16 cellular contexts compared by ENCODE assay signal in genomic region chr5:171646338-171647042, GRCh38.
DNase-seq lines count a peak whose midpoint lies in the region; ATAC-seq and TF ChIP-seq lines count a peak whose summit lies in the region.
"Had no signal": no experiment of that assay in that cellular context is flagged by ENCODE, and none has a peak within 500 bp of the region (broad histone marks: within the 10 kb centered on the region; RNA-seq: fewer than 3 reads in every experiment).

No MANE protein-coding gene starts in this region.

- H3K27ac ChIP-seq in gastrocnemius medialis = no peak overlapping the region
- H3K27ac ChIP-seq: Peyer's patch had no signal

- in situ Hi-C loops in gastrocnemius medialis (cut with MboI; ENCODE audit: low sequenced_read_pairs in 4 of 4) = no loop called here

- no peak for TF ChIP-seq POLR2A in gastrocnemius medialis (IDR thresholded peaks at IDR 0.05)

- no peaks in the 10 kb centered on the region for H3K36me3 ChIP-seq in gastrocnemius medialis
- H3K36me3 ChIP-seq: Peyer's patch had no signal

- peaks cover 79% of the 10 kb centered on the region for H3K4me1 Mint-ChIP-seq in brain
- H3K4me1 Mint-ChIP-seq in stimulated activated memory B cell treated with anti-CD40 and anti-IgM and Interleukin-4, amounts not matched to agents 10 μg/mL and 1 μg/mL and 100 μg/mL, for 72 hours = no peaks in the 10 kb centered on the region

- ATAC-seq in HG02870 (IDR thresholded peaks at IDR 0.05; ENCODE audit: unreplicated experiment) = no peak
- ATAC-seq in stimulated activated memory B cell treated with anti-CD40 and anti-IgM and Interleukin-4, amounts not matched to agents 10 μg/mL and 1 μg/mL and 100 μg/mL, for 72 hours = no peak
- ATAC-seq in gastrocnemius medialis = no peak

- H3K4me1 ChIP-seq in gastrocnemius medialis = no peaks in the 10 kb centered on the region
- H3K4me1 ChIP-seq: Peyer's patch had no signal

- H3K9me3 Mint-ChIP-seq in brain = peaks cover 0 to 2% (median 0%) of the 10 kb centered on the region in 5 experiments
- no peaks in the 10 kb centered on the region for H3K9me3 Mint-ChIP-seq in stimulated activated memory B cell treated with anti-CD40 and anti-IgM and Interleukin-4, amounts not matched to agents 10 μg/mL and 1 μg/mL and 100 μg/mL, for 72 hours
- H3K9me3 Mint-ChIP-seq: CD14-positive monocyte, IgD-negative memory B cell had no signal

- H3K9me3 ChIP-seq in gastrocnemius medialis = no peaks in the 10 kb centered on the region
- H3K9me3 ChIP-seq: Peyer's patch, SK-N-SH had no signal

- intact Hi-C loops in gastrocnemius medialis (cut with DNase I; ENCODE audit: low total_unique reads) = no loop called here

- no peak overlapping the region for H3K4me3 ChIP-seq in gastrocnemius medialis
- H3K4me3 ChIP-seq: Peyer's patch had no signal

- no peak for TF ChIP-seq CTCF in brain (conservative IDR thresholded peaks at IDR 0.05)
- no peak for TF ChIP-seq CTCF in gastrocnemius medialis (IDR thresholded peaks at IDR 0.05 in 4 of 5, conservative IDR thresholded peaks at IDR 0.05 in 1 of 5)

- H3K36me3 Mint-ChIP-seq in brain = no peaks in the 10 kb centered on the region
- no peaks in the 10 kb centered on the region for H3K36me3 Mint-ChIP-seq in stimulated activated memory B cell treated with anti-CD40 and anti-IgM and Interleukin-4, amounts not matched to agents 10 μg/mL and 1 μg/mL and 100 μg/mL, for 72 hours
- H3K36me3 Mint-ChIP-seq: CD14-positive monocyte had no signal

- peak; percentile 16 to 78 for DNase-seq in NCI-H524 (lab: John Stamatoyannopoulos, UW)
- DNase-seq in NCI-H524 treated with DMSO at 0.1 percent for 48 hours (lab: John Stamatoyannopoulos, UW) = no peak
- DNase-seq in NCI-H69 (lab: John Stamatoyannopoulos, UW) = peak; percentile 41
- peak; percentile 51 for DNase-seq in retina
- DNase-seq in gastrocnemius medialis = no peak
- DNase-seq: DMS79; NCI-H2029; NCI-H345; NK-92 treated with Interleukin-12 subunit alpha and Interleukin-12 subunit beta, amount 100 ng/mL, for 24 hours; Peyer's patch; SK-N-SH had no signal

- peak overlapping the region in 4 of 5 experiments; percentile 17 to 51 (median 28) for H3K4me3 Mint-ChIP-seq in brain
- no peak overlapping the region for H3K4me3 Mint-ChIP-seq in stimulated activated memory B cell treated with anti-CD40 and anti-IgM and Interleukin-4, amounts not matched to agents 10 μg/mL and 1 μg/mL and 100 μg/mL, for 72 hours
- H3K4me3 Mint-ChIP-seq: IgD-negative memory B cell had no signal

- peaks cover 19% of the 10 kb centered on the region for H3K27me3 Mint-ChIP-seq in brain
- peaks cover 34% of the 10 kb centered on the region for H3K27me3 Mint-ChIP-seq in stimulated activated memory B cell treated with anti-CD40 and anti-IgM and Interleukin-4, amounts not matched to agents 10 μg/mL and 1 μg/mL and 100 μg/mL, for 72 hours

- H3K27ac Mint-ChIP-seq in brain = peak overlapping the region in 3 of 5 experiments; percentile 79 to 94 (median 86)
- no peak overlapping the region for H3K27ac Mint-ChIP-seq in stimulated activated memory B cell treated with anti-CD40 and anti-IgM and Interleukin-4, amounts not matched to agents 10 μg/mL and 1 μg/mL and 100 μg/mL, for 72 hours
- H3K27ac Mint-ChIP-seq: IgD-negative memory B cell had no signal

- H3K27me3 ChIP-seq in gastrocnemius medialis = no peaks in the 10 kb centered on the region
- H3K27me3 ChIP-seq: Peyer's patch had no signal

Comparison
In these comparisons a context has a peak if more than half of its experiments do, and no peak if none do; other contexts are left out.
1. DNase-seq: peak in NCI-H524 (2 of 2), NCI-H69 (single experiment) and retina (single experiment); none in NCI-H524 treated with DMSO at 0.1 percent for 48 hours (single experiment) and gastrocnemius medialis (0 of 2).